Comparison of ENCODE assay signal across 19 cellular contexts in the genomic region with DNA sequence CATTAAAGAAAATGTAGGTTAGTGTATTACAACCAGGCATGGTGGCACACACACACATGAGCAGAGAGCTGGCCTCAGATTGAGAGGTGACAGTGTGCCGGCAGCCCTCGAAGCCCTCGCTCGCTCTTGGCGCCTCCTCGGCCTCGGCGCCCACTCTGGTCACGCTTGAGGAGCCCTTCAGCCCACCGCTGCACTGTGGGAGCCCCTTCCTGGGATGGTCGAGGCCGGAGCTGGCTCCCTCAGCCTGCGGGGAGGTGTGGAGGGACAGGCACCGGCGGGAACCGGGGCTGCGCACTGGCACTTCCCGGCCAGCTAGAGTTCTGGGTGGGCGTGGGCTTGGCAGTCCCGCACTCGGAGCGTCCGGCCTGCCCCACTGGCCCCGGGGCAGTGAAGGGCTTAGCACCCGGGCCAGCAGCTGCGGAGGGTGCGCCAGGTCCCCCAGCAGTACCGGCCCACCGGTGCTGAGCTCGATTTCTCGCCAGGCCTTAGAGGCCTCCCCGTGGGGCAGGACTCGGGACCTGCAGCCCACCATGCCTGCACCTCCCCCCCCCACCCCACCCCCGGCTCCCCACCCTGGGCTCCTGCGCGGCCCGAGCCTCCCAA.
"Had no signal": no experiment of that assay in that cellular context is flagged by ENCODE, and none has a peak within 500 bp of the region (broad histone marks: within the 10 kb centered on the region; RNA-seq: fewer than 3 reads in every experiment).

No MANE protein-coding gene starts in this region.

- H3K4me2 ChIP-seq: SK-N-SH had no signal

- H3K9me2 ChIP-seq: SK-N-SH had no signal

- FAIRE-seq: RCC 7860 had no signal

- H3K27me3 ChIP-seq: MG63 had no signal

- H3K4me3 ChIP-seq: MG63 had no signal

- H3K36me3 ChIP-seq: MG63 had no signal

- DNase-seq: Karpas-422, KG1, MG63, NCI-H1092, NCI-H1105 treated with DMSO at 0.1 percent for 48 hours, NCI-H1417 treated with DMSO at 0.1 percent for 48 hours, NCI-H146, NCI-H1694 treated with DMSO at 0.1 percent for 48 hours, NCI-H1930, NCI-H2081, NCI-H2107, NCI-H2227 treated with DMSO at 0.1 percent for 48 hours, NCI-H524, NCI-H526 treated with DMSO at 0.1 percent for 48 hours, NCI-H748 treated with DMSO at 0.1 percent for 48 hours, Right ventricle myocardium superior, RPMI8226, SK-N-SH had no signal

- H3K9ac ChIP-seq: SK-N-SH had no signal
